In the genomic region with DNA sequence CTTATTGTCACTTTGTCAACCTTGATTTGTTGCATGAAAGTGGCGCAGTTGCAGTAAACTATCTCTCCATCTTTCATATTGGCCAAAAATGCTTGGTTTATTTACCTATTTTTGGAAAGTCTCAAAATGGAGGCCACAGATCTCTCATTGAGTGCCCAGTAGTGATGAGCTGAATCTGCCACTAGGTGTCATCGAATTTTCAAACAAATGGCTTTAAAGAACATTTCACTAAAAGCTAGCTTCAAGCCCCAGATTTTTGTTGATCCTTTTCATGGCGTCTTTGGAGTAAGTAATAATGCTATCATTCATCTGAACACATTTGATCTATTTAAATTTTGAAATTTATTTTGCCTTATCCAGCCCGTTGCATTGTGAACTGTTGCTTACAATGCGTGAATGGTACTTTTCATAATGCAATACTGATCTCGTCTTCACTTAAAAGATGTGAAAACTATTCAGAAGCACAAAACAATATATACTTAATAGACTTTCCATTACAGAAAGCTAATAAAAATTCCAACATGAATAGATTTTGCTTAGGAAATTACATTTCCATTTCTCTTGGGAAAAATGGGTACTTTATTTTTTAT, we compare ENCODE assay signal across 8 cellular contexts.
DNase-seq lines count a peak whose midpoint lies in the region; ATAC-seq and TF ChIP-seq lines count a peak whose summit lies in the region.

No MANE protein-coding gene starts in this region.

- no peaks in the 10 kb centered on the region for H3K79me2 ChIP-seq in H9 (ENCODE audit: insufficient read depth, low read length)

- H3K4me1 ChIP-seq in H9 (ENCODE audit: insufficient read depth, low read length), result no peaks in the 10 kb centered on the region
- no peaks in the 10 kb centered on the region for H3K4me1 ChIP-seq in NT2/D1 (ENCODE audit: insufficient read depth, insufficient read length)

- H3K79me1 ChIP-seq in H9 (ENCODE audit: insufficient read depth, low read depth, low read length, poor library complexity, severe bottlenecking), result no peaks in the 10 kb centered on the region

- no peak overlapping the region for H3K4ac ChIP-seq in H9 (ENCODE audit: low read depth, low read length)

- H3K27ac Mint-ChIP-seq in H9 (no peak overlapping the region), CD14-positive monocyte (peak overlapping the region in 1 of 7 donors; percentile 27)
- no peak overlapping the region for H3K27ac Mint-ChIP-seq in activated T-cell treated with anti-CD3 and anti-CD28 coated beads, Interleukin-2, amount 50 U/mL, for 72 hours
- H3K27ac Mint-ChIP-seq in activated naive CD8-positive, alpha-beta T cell treated with anti-CD3 and anti-CD28 coated beads for 36 hours, result no peak overlapping the region

- H3K9ac ChIP-seq in H9 (ENCODE audit: extremely low read depth, insufficient read length, low read length) (no peak overlapping the region), NT2/D1 (ENCODE audit: insufficient read length, low read depth) (no peak overlapping the region)

- H3K27me3 ChIP-seq in H9 (ENCODE audit: insufficient read depth, low read length) (no peaks in the 10 kb centered on the region), NT2/D1 (ENCODE audit: insufficient read depth, insufficient read length) (no peaks in the 10 kb centered on the region)

- no peaks in the 10 kb centered on the region for H3K9me3 ChIP-seq in H9 (ENCODE audit: control insufficient read depth, low read depth, low read length)
- H3K9me3 ChIP-seq in NT2/D1 (ENCODE audit: insufficient read depth, low read length), result no peaks in the 10 kb centered on the region

- H3K36me3 Mint-ChIP-seq in H9 (ENCODE audit: insufficient read depth in 1 of 3, low read depth in 3 of 3) (no peaks in the 10 kb centered on the region), CD14-positive monocyte (no peaks in the 10 kb centered on the region)
- no peaks in the 10 kb centered on the region for H3K36me3 Mint-ChIP-seq in activated T-cell treated with anti-CD3 and anti-CD28 coated beads, Interleukin-2, amount 50 U/mL, for 72 hours (ENCODE audit: insufficient read depth in 2 of 2)
- H3K36me3 Mint-ChIP-seq in activated naive CD8-positive, alpha-beta T cell treated with anti-CD3 and anti-CD28 coated beads for 36 hours, result no peaks in the 10 kb centered on the region

- H2AK5ac ChIP-seq in H9 (ENCODE audit: insufficient read length, low read length), result no peak overlapping the region

- TF ChIP-seq CTCF in H9 (conservative IDR thresholded peaks at IDR 0.05) (peak; percentile 75), CD14-positive monocyte (IDR thresholded peaks at IDR 0.05) (no peak)

- no peak overlapping the region for H2BK12ac ChIP-seq in H9 (ENCODE audit: insufficient read length, low read depth, low read length)

- no peak for ATAC-seq in activated T-cell treated with anti-CD3 and anti-CD28 coated beads, Interleukin-2, amount 50 U/mL, for 72 hours (replicated peaks in 1 of 2)

- H3K4me1 Mint-ChIP-seq in H9 (no peaks in the 10 kb centered on the region), CD14-positive monocyte (no peaks in the 10 kb centered on the region)
- H3K4me1 Mint-ChIP-seq in activated T-cell treated with anti-CD3 and anti-CD28 coated beads, Interleukin-2, amount 50 U/mL, for 72 hours (ENCODE audit: low read depth), result no peaks in the 10 kb centered on the region
- H3K4me1 Mint-ChIP-seq in activated naive CD8-positive, alpha-beta T cell treated with anti-CD3 and anti-CD28 coated beads for 36 hours, result no peaks in the 10 kb centered on the region

- no peak overlapping the region for H2BK20ac ChIP-seq in H9 (ENCODE audit: low read depth, low read length, poor library complexity, severe bottlenecking)

- no peak overlapping the region for H3K14ac ChIP-seq in H9 (ENCODE audit: insufficient read depth, low read length)

- H4K8ac ChIP-seq in H9 (replicated peaks; ENCODE audit: insufficient read length, low read depth, low read length), result no peak overlapping the region

- no peak overlapping the region for H2BK15ac ChIP-seq in H9 (ENCODE audit: low read depth, low read length)

- no peak overlapping the region for H3T11ph ChIP-seq in H9 (ENCODE audit: low read length)

- no CpG with 5 or more reads among the region's 6 CpGs for WGBS in H9 (ENCODE audit: extremely low coverage, insufficient read length, low lambda C conversion rate)

- H4K20me1 ChIP-seq in H9 (ENCODE audit: control insufficient read depth, insufficient read depth, insufficient read length), result no peaks in the 10 kb centered on the region

- no peak overlapping the region for H3K4me3 Mint-ChIP-seq in H9
- H3K4me3 Mint-ChIP-seq in CD14-positive monocyte, result no peak overlapping the region
- H3K4me3 Mint-ChIP-seq in activated T-cell treated with anti-CD3 and anti-CD28 coated beads, Interleukin-2, amount 50 U/mL, for 72 hours, result no peak overlapping the region
- H3K4me3 Mint-ChIP-seq in activated naive CD8-positive, alpha-beta T cell treated with anti-CD3 and anti-CD28 coated beads for 36 hours, result no peak overlapping the region

- intact Hi-C loops in CD14-positive monocyte (cut with micrococcal nuclease), result no loop called here

- H3K18ac ChIP-seq in H9 (ENCODE audit: insufficient read length, low read depth, low read length), result no peak overlapping the region

- no peak overlapping the region for H2BK5ac ChIP-seq in H9 (ENCODE audit: insufficient read length, low read length)

- H2AFZ ChIP-seq in H9 (ENCODE audit: low read length), result no peak overlapping the region

- no peak overlapping the region for H4K5ac ChIP-seq in H9 (ENCODE audit: insufficient read length, low read depth, low read length)

- no peak overlapping the region for H3K56ac ChIP-seq in H9 (ENCODE audit: insufficient read length, low read depth, low read length)

- no peak overlapping the region for H3K4me2 ChIP-seq in H9 (ENCODE audit: insufficient read depth, insufficient read length, low read length)

- H3K23me2 ChIP-seq in H9 (ENCODE audit: insufficient read length, low read depth, low read length, poor library complexity, severe bottlenecking), result no peaks in the 10 kb centered on the region

- H4K91ac ChIP-seq in H9 (ENCODE audit: insufficient read length, low read depth, low read length), result no peak overlapping the region

- H3K9me3 Mint-ChIP-seq in H9 (no peaks in the 10 kb centered on the region), CD14-positive monocyte (peaks cover 0 to 3% (median 0%) of the 10 kb centered on the region in 7 donors)
- peaks cover 0 to 2% of the 10 kb centered on the region in 2 donors for H3K9me3 Mint-ChIP-seq in activated T-cell treated with anti-CD3 and anti-CD28 coated beads, Interleukin-2, amount 50 U/mL, for 72 hours
- H3K9me3 Mint-ChIP-seq in activated naive CD8-positive, alpha-beta T cell treated with anti-CD3 and anti-CD28 coated beads for 36 hours, result no peaks in the 10 kb centered on the region

- H3K4me3 ChIP-seq in NT2/D1 (ENCODE audit: insufficient read length, low read depth), result no peak overlapping the region

- no peaks in the 10 kb centered on the region for H3K27me3 Mint-ChIP-seq in H9 (ENCODE audit: low read depth)
- H3K27me3 Mint-ChIP-seq in CD14-positive monocyte (ENCODE audit: low read depth in 3 of 3), result no peaks in the 10 kb centered on the region
- H3K27me3 Mint-ChIP-seq in activated T-cell treated with anti-CD3 and anti-CD28 coated beads, Interleukin-2, amount 50 U/mL, for 72 hours (ENCODE audit: low read depth), result peaks cover 6% of the 10 kb centered on the region
- peaks cover 7% of the 10 kb centered on the region for H3K27me3 Mint-ChIP-seq in activated naive CD8-positive, alpha-beta T cell treated with anti-CD3 and anti-CD28 coated beads for 36 hours

- no peaks in the 10 kb centered on the region for H3K36me3 ChIP-seq in NT2/D1 (ENCODE audit: insufficient read depth, insufficient read length, low read length)

- H3K23ac ChIP-seq in H9 (ENCODE audit: insufficient read length, low read depth, low read length), result no peak overlapping the region

- no peak overlapping the region for H3K27ac ChIP-seq in H9 (ENCODE audit: insufficient read length, low read depth, low read length)

- no peak overlapping the region for H2BK120ac ChIP-seq in H9 (ENCODE audit: low read depth, low read length, poor library complexity, severe bottlenecking)

- peak; percentile 66 for DNase-seq in DMS53 (lab: John Stamatoyannopoulos, UW)
- no peak for DNase-seq in H9
- peak; percentile 38 for DNase-seq in NT2/D1 (ENCODE audit: low read depth, low spot score)
- DNase-seq in glomerular visceral epithelial cell (ENCODE audit: extremely low spot score), result peak; percentile 37
- no peak for DNase-seq in CD14-positive monocyte (ENCODE audit: low spot score)
- no peak for DNase-seq in activated T-cell treated with anti-CD3 and anti-CD28 coated beads, Interleukin-2, amount 50 U/mL, for 72 hours
- no peak for DNase-seq in NCI-H1048 (lab: John Stamatoyannopoulos, UW)
- no peak for DNase-seq in activated naive CD8-positive, alpha-beta T cell treated with anti-CD3 and anti-CD28 coated beads for 36 hours

Comparison
In these comparisons a context has a peak if more than half of its experiments do, and no peak if none do; other contexts are left out.
1. DNase-seq: peak in DMS53 (single experiment), NT2/D1 (single experiment) and glomerular visceral epithelial cell (single experiment); none in H9 (single experiment), CD14-positive monocyte (single experiment), activated T-cell treated with anti-CD3 and anti-CD28 coated beads, Interleukin-2, amount 50 U/mL, for 72 hours (0 of 2), NCI-H1048 (single experiment) and activated naive CD8-positive, alpha-beta T cell treated with anti-CD3 and anti-CD28 coated beads for 36 hours (single experiment).